1 cellular context compared by ENCODE assay signal in the genomic region with DNA sequence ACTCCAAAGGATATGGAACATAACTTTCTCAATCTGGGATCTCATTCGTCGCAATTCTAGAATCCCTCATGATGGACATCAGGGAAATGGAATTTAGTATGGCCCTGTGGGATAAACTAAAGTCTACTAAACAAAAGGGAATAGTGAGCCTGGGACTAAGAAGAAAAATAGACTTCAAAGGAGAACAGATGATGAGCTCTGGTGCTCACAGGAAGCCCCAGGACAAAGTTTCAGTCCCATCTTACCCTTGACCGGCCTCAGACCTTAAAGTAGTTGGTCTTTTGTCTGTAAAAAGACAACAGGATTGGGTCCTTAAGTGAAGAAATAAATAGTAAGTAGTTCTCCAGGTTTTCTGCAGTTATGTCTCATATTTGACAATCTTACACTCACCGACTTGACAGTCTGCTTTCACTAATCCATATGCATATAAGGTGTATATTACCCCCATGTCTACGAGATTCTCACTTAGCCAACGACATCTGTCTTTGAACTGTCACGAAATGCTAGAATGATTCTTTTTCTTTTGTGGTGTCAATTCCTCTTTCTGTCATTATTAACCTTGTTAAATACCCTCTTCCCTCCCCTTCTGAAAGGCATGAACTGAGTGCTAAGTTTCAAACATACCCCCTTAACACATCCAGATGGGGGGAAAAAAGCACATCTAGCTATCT.
TF ChIP-seq lines count a peak whose summit lies in the region.

No MANE protein-coding gene starts in this region.

TF ChIP-seq in SK-N-SH treated with all-trans-retinoic acid at 6 μM for 48 hours, 23 proteins besides CTCF, POLR2A, EP300 and RAD21 (continued from another document):
- TF ChIP-seq, protein P1, sequence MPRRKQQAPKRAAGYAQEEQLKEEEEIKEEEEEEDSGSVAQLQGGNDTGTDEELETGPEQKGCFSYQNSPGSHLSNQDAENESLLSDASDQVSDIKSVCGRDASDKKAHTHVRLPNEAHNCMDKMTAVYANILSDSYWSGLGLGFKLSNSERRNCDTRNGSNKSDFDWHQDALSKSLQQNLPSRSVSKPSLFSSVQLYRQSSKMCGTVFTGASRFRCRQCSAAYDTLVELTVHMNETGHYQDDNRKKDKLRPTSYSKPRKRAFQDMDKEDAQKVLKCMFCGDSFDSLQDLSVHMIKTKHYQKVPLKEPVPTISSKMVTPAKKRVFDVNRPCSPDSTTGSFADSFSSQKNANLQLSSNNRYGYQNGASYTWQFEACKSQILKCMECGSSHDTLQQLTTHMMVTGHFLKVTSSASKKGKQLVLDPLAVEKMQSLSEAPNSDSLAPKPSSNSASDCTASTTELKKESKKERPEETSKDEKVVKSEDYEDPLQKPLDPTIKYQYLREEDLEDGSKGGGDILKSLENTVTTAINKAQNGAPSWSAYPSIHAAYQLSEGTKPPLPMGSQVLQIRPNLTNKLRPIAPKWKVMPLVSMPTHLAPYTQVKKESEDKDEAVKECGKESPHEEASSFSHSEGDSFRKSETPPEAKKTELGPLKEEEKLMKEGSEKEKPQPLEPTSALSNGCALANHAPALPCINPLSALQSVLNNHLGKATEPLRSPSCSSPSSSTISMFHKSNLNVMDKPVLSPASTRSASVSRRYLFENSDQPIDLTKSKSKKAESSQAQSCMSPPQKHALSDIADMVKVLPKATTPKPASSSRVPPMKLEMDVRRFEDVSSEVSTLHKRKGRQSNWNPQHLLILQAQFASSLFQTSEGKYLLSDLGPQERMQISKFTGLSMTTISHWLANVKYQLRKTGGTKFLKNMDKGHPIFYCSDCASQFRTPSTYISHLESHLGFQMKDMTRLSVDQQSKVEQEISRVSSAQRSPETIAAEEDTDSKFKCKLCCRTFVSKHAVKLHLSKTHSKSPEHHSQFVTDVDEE (CRISPR knock-in tag; IDR thresholded peaks at IDR 0.05) = no peak
- no peak for TF ChIP-seq OSR1 (CRISPR knock-in tag; IDR thresholded peaks at IDR 0.05)
- no peak for TF ChIP-seq TCF4 (CRISPR knock-in tag; IDR thresholded peaks at IDR 0.05; ENCODE audit: borderline replicate concordance)
